Comparison of ENCODE assay signal across 9 cellular contexts in the genomic region with DNA sequence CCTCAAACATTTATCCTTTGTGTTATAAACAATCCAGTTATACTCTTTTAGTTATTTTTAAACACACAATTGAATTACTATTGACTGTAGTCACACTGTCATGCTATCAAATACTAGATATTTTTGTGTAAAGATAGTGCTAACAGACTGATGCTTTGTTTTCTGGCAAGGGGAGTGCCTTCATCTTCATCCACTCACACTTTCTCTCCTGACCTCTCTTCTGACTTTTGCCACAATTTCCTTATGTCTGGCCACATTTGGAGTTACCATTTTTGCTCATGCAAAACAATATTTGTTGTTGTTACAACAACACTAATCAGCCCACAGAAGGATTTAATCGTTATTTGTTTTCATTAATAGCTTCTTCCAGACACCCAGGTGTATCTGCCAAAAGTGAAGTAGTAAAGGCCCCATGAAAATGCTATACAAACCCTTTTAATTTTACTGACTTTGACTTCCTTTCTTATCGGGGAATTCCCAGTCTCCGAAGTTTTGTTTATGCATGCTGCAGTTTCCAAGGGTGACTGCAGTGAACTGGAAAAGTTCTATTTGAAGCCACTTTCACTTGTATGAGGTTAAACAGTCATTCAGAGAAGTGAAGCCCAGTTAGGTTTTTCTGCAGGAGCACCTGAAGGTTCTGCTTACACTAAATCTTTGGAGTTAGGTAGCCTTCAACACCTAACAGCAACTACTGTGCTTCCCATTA.
DNase-seq lines count a peak whose midpoint lies in the region; ATAC-seq and TF ChIP-seq lines count a peak whose summit lies in the region.
"Had no signal": no experiment of that assay in that cellular context is flagged by ENCODE, and none has a peak within 500 bp of the region (broad histone marks: within the 10 kb centered on the region; RNA-seq: fewer than 3 reads in every experiment).

No MANE protein-coding gene starts in this region.

- peaks cover 10% of the 10 kb centered on the region for H3K27me3 Mint-ChIP-seq in activated naive CD8-positive, alpha-beta T cell treated with anti-CD3 and anti-CD28 coated beads for 36 hours

- peaks cover 6% of the 10 kb centered on the region for H3K9me3 Mint-ChIP-seq in activated naive CD8-positive, alpha-beta T cell treated with anti-CD3 and anti-CD28 coated beads for 36 hours

- no peak overlapping the region for H3K4me3 Mint-ChIP-seq in activated naive CD8-positive, alpha-beta T cell treated with anti-CD3 and anti-CD28 coated beads for 36 hours

- no peak for TF ChIP-seq CTCF in BE2C (IDR thresholded peaks at IDR 0.05; ENCODE audit: low read depth, low read length)

- no peaks in the 10 kb centered on the region for H3K9me3 ChIP-seq in BE2C

- no peak overlapping the region for H3K27ac Mint-ChIP-seq in activated naive CD8-positive, alpha-beta T cell treated with anti-CD3 and anti-CD28 coated beads for 36 hours

- H3K36me3 ChIP-seq in BE2C, result no peaks in the 10 kb centered on the region

- H3K36me3 Mint-ChIP-seq in activated naive CD8-positive, alpha-beta T cell treated with anti-CD3 and anti-CD28 coated beads for 36 hours, result no peaks in the 10 kb centered on the region

- DNase-seq in EL (peak; percentile 30), HT1080 (ENCODE audit: low read depth) (peak; percentile 8), left ventricle myocardium superior (no peak), BE2C (no peak), cerebellum (ENCODE audit: low spot score) (no peak)
- DNase-seq in activated naive CD8-positive, alpha-beta T cell treated with anti-CD3 and anti-CD28 coated beads for 36 hours, result no peak
- DNase-seq in activated T-cell treated with anti-CD3 and anti-CD28 coated beads, Interleukin-2, amount 50 U/mL, for 1 hour, result no peak

- ATAC-seq in GM21526 (IDR thresholded peaks at IDR 0.05; ENCODE audit: low FRiP score, unreplicated experiment) (peak; percentile 86), left ventricle myocardium superior (peak; percentile 38)

- H3K4me1 ChIP-seq in BE2C, result peaks cover 16% of the 10 kb centered on the region

- intact Hi-C loops in left ventricle myocardium superior (cut with micrococcal nuclease), result no loop called here

- no peaks in the 10 kb centered on the region for H3K4me1 Mint-ChIP-seq in activated naive CD8-positive, alpha-beta T cell treated with anti-CD3 and anti-CD28 coated beads for 36 hours

- H3K27me3 ChIP-seq in BE2C, result no peaks in the 10 kb centered on the region

- no peak overlapping the region for H3K4me3 ChIP-seq in BE2C (ENCODE audit: low read depth, low read length)
- H3K4me3 ChIP-seq: lung had no signal

Comparison
In these comparisons a context has a peak if more than half of its experiments do, and no peak if none do; other contexts are left out.
1. DNase-seq: peak in EL (single experiment) and HT1080 (single experiment); none in left ventricle myocardium superior (single experiment), BE2C (single experiment), activated naive CD8-positive, alpha-beta T cell treated with anti-CD3 and anti-CD28 coated beads for 36 hours (single experiment), cerebellum (single experiment) and activated T-cell treated with anti-CD3 and anti-CD28 coated beads, Interleukin-2, amount 50 U/mL, for 1 hour (single experiment).